1 cellular context compared by ENCODE assay signal in the genomic region with DNA sequence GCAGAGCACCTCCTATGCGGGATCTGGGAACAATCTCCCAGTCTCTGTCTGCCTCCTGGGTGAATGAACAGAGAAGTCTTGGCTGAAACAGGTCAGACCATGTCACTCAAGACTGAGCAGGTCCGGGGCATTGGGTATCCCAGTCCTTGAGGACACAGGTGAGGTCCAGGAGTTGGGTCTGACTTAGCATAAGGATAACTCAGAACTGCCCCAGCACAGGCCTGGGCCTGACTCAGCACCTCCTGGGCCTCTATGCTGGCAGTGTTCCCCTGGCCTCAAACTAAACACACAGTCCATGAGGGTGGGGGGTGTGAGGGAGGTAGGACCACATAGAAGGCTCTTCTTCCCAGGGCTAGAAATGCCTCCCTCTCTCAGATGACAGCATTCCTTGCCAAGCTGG.
TF ChIP-seq lines count a peak whose summit lies in the region.

No MANE protein-coding gene starts in this region.

TF ChIP-seq in IMR-90, 13 proteins besides CTCF, POLR2A, EP300 and RAD21:
- TF ChIP-seq NFE2L2 (IDR thresholded peaks at IDR 0.05; ENCODE audit: low read depth, low read length) (no peak), CEBPB (IDR thresholded peaks at IDR 0.05; ENCODE audit: low read depth, low read length) (no peak), MXI1 (IDR thresholded peaks at IDR 0.05; ENCODE audit: borderline replicate concordance, low read depth, low read length) (no peak), SMC3 (IDR thresholded peaks at IDR 0.05; ENCODE audit: low read depth, low read length) (no peak), MAZ (IDR thresholded peaks at IDR 0.05; ENCODE audit: borderline replicate concordance, low read depth, low read length) (no peak), CHD1 (IDR thresholded peaks at IDR 0.05; ENCODE audit: low read depth, low read length) (no peak), FOS (IDR thresholded peaks at IDR 0.05; ENCODE audit: low read depth, low read length) (no peak), RCOR1 (IDR thresholded peaks at IDR 0.05; ENCODE audit: insufficient replicate concordance, low read length) (no peak), MAFK (IDR thresholded peaks at IDR 0.05; ENCODE audit: low read depth, low read length) (no peak), BHLHE40 (IDR thresholded peaks at IDR 0.05; ENCODE audit: low read depth, low read length) (no peak), RFX5 (IDR thresholded peaks at IDR 0.05; ENCODE audit: low read depth, low read length) (no peak)
- TF ChIP-seq, protein P1, sequence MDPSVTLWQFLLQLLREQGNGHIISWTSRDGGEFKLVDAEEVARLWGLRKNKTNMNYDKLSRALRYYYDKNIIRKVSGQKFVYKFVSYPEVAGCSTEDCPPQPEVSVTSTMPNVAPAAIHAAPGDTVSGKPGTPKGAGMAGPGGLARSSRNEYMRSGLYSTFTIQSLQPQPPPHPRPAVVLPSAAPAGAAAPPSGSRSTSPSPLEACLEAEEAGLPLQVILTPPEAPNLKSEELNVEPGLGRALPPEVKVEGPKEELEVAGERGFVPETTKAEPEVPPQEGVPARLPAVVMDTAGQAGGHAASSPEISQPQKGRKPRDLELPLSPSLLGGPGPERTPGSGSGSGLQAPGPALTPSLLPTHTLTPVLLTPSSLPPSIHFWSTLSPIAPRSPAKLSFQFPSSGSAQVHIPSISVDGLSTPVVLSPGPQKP (IDR thresholded peaks at IDR 0.05; ENCODE audit: borderline replicate concordance, low read depth, low read length) = no peak
- TF ChIP-seq, protein P2, sequence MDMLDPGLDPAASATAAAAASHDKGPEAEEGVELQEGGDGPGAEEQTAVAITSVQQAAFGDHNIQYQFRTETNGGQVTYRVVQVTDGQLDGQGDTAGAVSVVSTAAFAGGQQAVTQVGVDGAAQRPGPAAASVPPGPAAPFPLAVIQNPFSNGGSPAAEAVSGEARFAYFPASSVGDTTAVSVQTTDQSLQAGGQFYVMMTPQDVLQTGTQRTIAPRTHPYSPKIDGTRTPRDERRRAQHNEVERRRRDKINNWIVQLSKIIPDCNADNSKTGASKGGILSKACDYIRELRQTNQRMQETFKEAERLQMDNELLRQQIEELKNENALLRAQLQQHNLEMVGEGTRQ (IDR thresholded peaks at IDR 0.05; ENCODE audit: low read depth, low read length) = no peak
